ENCODE assay signal across 1 cellular context in the genomic region with DNA sequence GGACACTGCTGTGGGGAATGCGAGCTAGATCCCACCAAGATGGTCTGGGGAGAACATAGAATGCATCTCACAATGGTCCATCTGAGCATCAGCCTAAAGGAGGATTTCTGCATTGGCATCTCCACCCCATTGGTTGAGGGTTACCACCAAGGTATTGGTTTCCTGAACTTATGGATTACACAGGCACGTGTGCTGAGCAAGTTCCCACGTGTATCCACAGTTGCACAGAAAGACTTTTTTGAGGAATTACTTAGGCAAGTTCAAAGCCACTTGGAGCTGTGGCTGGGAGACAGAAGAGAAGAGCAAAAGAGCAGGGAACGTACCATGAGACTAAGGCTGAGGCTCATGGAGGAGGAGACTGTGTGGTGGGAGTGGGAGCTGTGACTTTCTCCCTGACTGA.
TF ChIP-seq lines count a peak whose summit lies in the region.

No MANE protein-coding gene starts in this region.

TF ChIP-seq in HepG2, 621 proteins besides CTCF, POLR2A, EP300 and RAD21:
- TF ChIP-seq, protein P1, sequence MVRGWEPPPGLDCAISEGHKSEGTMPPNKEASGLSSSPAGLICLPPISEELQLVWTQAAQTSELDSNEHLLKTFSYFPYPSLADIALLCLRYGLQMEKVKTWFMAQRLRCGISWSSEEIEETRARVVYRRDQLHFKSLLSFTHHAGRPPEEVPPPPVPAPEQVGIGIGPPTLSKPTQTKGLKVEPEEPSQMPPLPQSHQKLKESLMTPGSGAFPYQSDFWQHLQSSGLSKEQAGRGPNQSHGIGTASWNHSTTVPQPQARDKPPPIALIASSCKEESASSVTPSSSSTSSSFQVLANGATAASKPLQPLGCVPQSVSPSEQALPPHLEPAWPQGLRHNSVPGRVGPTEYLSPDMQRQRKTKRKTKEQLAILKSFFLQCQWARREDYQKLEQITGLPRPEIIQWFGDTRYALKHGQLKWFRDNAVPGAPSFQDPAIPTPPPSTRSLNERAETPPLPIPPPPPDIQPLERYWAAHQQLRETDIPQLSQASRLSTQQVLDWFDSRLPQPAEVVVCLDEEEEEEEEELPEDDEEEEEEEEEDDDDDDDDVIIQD (CRISPR knock-in tag; IDR thresholded peaks at IDR 0.05; ENCODE audit: low read depth), result no peak
- TF ChIP-seq KDM5A (IDR thresholded peaks at IDR 0.05; ENCODE audit: borderline replicate concordance, low read length), result no peak
- TF ChIP-seq, protein P2, sequence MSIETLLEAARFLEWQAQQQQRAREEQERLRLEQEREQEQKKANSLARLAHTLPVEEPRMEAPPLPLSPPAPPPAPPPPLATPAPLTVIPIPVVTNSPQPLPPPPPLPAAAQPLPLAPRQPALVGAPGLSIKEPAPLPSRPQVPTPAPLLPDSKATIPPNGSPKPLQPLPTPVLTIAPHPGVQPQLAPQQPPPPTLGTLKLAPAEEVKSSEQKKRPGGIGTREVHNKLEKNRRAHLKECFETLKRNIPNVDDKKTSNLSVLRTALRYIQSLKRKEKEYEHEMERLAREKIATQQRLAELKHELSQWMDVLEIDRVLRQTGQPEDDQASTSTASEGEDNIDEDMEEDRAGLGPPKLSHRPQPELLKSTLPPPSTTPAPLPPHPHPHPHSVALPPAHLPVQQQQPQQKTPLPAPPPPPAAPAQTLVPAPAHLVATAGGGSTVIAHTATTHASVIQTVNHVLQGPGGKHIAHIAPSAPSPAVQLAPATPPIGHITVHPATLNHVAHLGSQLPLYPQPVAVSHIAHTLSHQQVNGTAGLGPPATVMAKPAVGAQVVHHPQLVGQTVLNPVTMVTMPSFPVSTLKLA (IDR thresholded peaks at IDR 0.05), result peak; percentile 100
